Comparison of ENCODE assay signal across 8 cellular contexts in the genomic region with DNA sequence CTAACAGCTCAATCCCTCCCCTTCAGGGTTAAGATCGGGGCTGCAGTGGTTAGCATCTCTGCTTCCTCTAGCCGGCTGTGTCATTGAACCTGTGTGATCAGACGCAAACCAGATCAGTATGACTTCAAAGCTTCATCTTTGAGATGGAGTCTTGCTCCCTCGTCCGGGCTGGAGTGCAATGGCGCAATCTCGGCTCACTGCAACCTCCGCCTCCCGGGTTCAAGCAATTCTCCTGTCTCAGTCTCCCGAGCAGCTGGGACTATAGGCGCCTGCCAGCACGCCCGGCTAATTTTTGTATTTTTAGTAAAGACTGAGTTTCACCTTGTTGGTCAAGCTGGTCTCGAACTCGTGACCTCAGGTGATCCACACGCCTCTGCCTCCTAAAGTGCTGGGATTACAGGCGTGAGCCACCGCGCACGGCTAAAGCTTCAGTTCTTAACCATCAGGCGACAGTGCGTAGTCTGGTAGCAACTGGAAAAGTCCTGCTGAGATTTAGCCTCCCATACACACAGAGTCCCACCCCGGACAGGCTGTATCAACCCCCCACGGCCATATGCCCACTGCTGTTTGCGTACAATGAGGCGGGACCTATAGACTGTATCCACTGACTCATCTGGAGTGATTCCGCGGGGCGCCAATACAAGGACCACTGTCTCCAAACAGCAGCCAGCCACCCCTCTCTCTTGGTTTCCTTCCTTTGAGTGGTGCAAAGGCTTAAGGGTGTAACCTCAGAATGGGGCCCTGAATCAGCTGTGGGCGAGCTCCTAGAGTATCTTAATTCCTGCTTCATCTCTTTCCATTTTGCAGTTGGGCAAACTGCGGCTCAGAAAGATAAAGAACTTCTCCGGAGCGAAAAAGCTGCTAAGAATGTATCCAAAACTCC. TPM values are rescaled to one million over a fixed set of nuclear protein-coding genes. Genes with fewer than 3 reads are reported as not detected.
DNase-seq lines count a peak whose midpoint lies in the region; ATAC-seq and TF ChIP-seq lines count a peak whose summit lies in the region.

No MANE protein-coding gene starts in this region.

- no peaks in the 10 kb centered on the region for H3K36me3 ChIP-seq in ACC112 (ENCODE audit: insufficient read depth, low read length)

- H3K27me3 Mint-ChIP-seq in effector memory CD8-positive, alpha-beta T cell = no peaks in the 10 kb centered on the region
- H3K27me3 Mint-ChIP-seq in mesothelial cell of epicardium (ENCODE audit: low read depth) = no peaks in the 10 kb centered on the region

- H3K27ac Mint-ChIP-seq in effector memory CD8-positive, alpha-beta T cell = peak overlapping the region; percentile 97 to 98
- H3K27ac Mint-ChIP-seq in mesothelial cell of epicardium = peak overlapping the region; percentile 98

- H3K4me3 ChIP-seq in ACC112 (ENCODE audit: low read depth, low read length) = peak overlapping the region; percentile 93

- H3K4me1 ChIP-seq in ACC112 (ENCODE audit: control insufficient read depth, insufficient read depth, low read length, unreplicated experiment) = peaks cover 2% of the 10 kb centered on the region

- peak overlapping the region; percentile 94 for H3K27ac ChIP-seq in ACC112 (ENCODE audit: low read depth, low read length)

- peak; percentile 72 for DNase-seq in NCI-H524 treated with DMSO at 0.1 percent for 48 hours (lab: John Stamatoyannopoulos, UW)
- DNase-seq in activated CD8-positive, alpha-beta memory T cell treated with anti-CD3 and anti-CD28 coated beads for 4 hours (ENCODE audit: low read depth in 2 of 2) = peak; percentile 39 to 59
- peak; percentile 77 to 84 (median 79) for DNase-seq in effector memory CD8-positive, alpha-beta T cell
- no peak for DNase-seq in mesothelial cell of epicardium (ENCODE audit: low spot score in 2 of 2, unreplicated experiment in 2 of 2)
- peak; percentile 61 to 66 for DNase-seq in stimulated activated CD8-positive, alpha-beta memory T cell treated with anti-CD3 and anti-CD28 coated beads, Interleukin-2, amount 100 ng/mL, for 48 hours (ENCODE audit: low read depth in 2 of 2)

- ATAC-seq in GM18519 (IDR thresholded peaks at IDR 0.05; ENCODE audit: low FRiP score, unreplicated experiment) (peak; percentile 25), HG03064 (IDR thresholded peaks at IDR 0.05; ENCODE audit: low read depth, unreplicated experiment) (peak; percentile 41)
- ATAC-seq in effector memory CD8-positive, alpha-beta T cell (replicated peaks) = peak; percentile 75

- no peak for TF ChIP-seq CTCF in mesothelial cell of epicardium (IDR thresholded peaks at IDR 0.05; ENCODE audit: unreplicated experiment)

- H2AFZ ChIP-seq in ACC112 (ENCODE audit: low read length, unreplicated experiment) = peak overlapping the region; percentile 71

- peak overlapping the region; percentile 84 to 95 for H3K4me3 Mint-ChIP-seq in effector memory CD8-positive, alpha-beta T cell
- H3K4me3 Mint-ChIP-seq in mesothelial cell of epicardium = peak overlapping the region; percentile 76

- H3K36me3 Mint-ChIP-seq in effector memory CD8-positive, alpha-beta T cell (ENCODE audit: insufficient read depth) = peaks cover 25% of the 10 kb centered on the region
- H3K36me3 Mint-ChIP-seq in mesothelial cell of epicardium = no peaks in the 10 kb centered on the region

- H3K79me2 ChIP-seq in ACC112 (ENCODE audit: control insufficient read depth, insufficient read depth, low read length, unreplicated experiment) = peaks cover 11% of the 10 kb centered on the region

- H3K4me1 Mint-ChIP-seq in effector memory CD8-positive, alpha-beta T cell (ENCODE audit: low read depth in 2 of 2) = peaks cover 30% of the 10 kb centered on the region in 2 donors
- peaks cover 24% of the 10 kb centered on the region for H3K4me1 Mint-ChIP-seq in mesothelial cell of epicardium

- no peaks in the 10 kb centered on the region for H3K27me3 ChIP-seq in ACC112 (ENCODE audit: insufficient read depth, low read length)

- H3K9me3 Mint-ChIP-seq in effector memory CD8-positive, alpha-beta T cell = no peaks in the 10 kb centered on the region
- no peaks in the 10 kb centered on the region for H3K9me3 Mint-ChIP-seq in mesothelial cell of epicardium

RNA-seq across cellular contexts. Expression of a gene that starts 23.3 kb away (rescaled TPM):
- total RNA-seq in mesothelial cell of epicardium = not detected in 3 replicates

RNA-seq across cellular contexts. Expression of a gene that starts 27.8 kb away (rescaled TPM):
- 239 to 246 TPM (median 244 TPM) in 3 replicates for total RNA-seq in mesothelial cell of epicardium

RNA-seq across cellular contexts. Expression of a gene that starts 47.9 kb away (rescaled TPM):
- not detected in 3 replicates for total RNA-seq in mesothelial cell of epicardium

Comparison
In these comparisons a context has a peak if more than half of its experiments do, and no peak if none do; other contexts are left out.
1. ATAC-seq: peak in every context shown above with its lines; median percentile 75 in effector memory CD8-positive, alpha-beta T cell; 41 in HG03064; 25 in GM18519.
2. DNase-seq: peak in NCI-H524 treated with DMSO at 0.1 percent for 48 hours (single experiment), activated CD8-positive, alpha-beta memory T cell treated with anti-CD3 and anti-CD28 coated beads for 4 hours (2 of 2), effector memory CD8-positive, alpha-beta T cell (3 of 3) and stimulated activated CD8-positive, alpha-beta memory T cell treated with anti-CD3 and anti-CD28 coated beads, Interleukin-2, amount 100 ng/mL, for 48 hours (2 of 2); none in mesothelial cell of epicardium (0 of 2).